ENCODE assay signal across 8 cellular contexts in genomic region chr12:48157889-48158370, GRCh38. TPM values are rescaled to one million over a fixed set of nuclear protein-coding genes. Genes with fewer than 3 reads are reported as not detected.
DNase-seq lines count a peak whose midpoint lies in the region; ATAC-seq and TF ChIP-seq lines count a peak whose summit lies in the region.

No MANE protein-coding gene starts in this region.

- TF ChIP-seq CTCF in CD8-positive, alpha-beta T cell (IDR thresholded peaks at IDR 0.05): peak; percentile 22
- TF ChIP-seq CTCF in KMS-11 (conservative IDR thresholded peaks at IDR 0.05; ENCODE audit: low read depth, low read length) (no peak), neural progenitor cell (IDR thresholded peaks at IDR 0.05) (no peak)

- H3K9me3 Mint-ChIP-seq in CD8-positive, alpha-beta T cell: no peaks in the 10 kb centered on the region
- H3K9me3 Mint-ChIP-seq in neural progenitor cell: no peaks in the 10 kb centered on the region

- H4K20me1 ChIP-seq in KMS-11 (ENCODE audit: insufficient read depth) (no peaks in the 10 kb centered on the region), neural progenitor cell (ENCODE audit: low read depth) (no peaks in the 10 kb centered on the region)

- H3K4me1 ChIP-seq in CD8-positive, alpha-beta T cell (ENCODE audit: insufficient read depth, low read length): peaks cover 15% of the 10 kb centered on the region
- H3K4me1 ChIP-seq in KMS-11 (ENCODE audit: low read depth, poor library complexity, severe bottlenecking): peaks cover 42% of the 10 kb centered on the region
- H3K4me1 ChIP-seq in neural progenitor cell: peaks cover 5% of the 10 kb centered on the region

- no peaks in the 10 kb centered on the region for H3K27me3 ChIP-seq in CD8-positive, alpha-beta T cell (ENCODE audit: insufficient read depth, low read length)
- H3K27me3 ChIP-seq in KMS-11 (ENCODE audit: insufficient read depth, low read depth) (no peaks in the 10 kb centered on the region), neural progenitor cell (no peaks in the 10 kb centered on the region)

- H3K27ac Mint-ChIP-seq in CD8-positive, alpha-beta T cell: peak overlapping the region; percentile 99
- peak overlapping the region; percentile 98 for H3K27ac Mint-ChIP-seq in neural progenitor cell

- peak in 1 of 7 experiments; percentile 26 for DNase-seq in CD8-positive, alpha-beta T cell
- DNase-seq in central memory CD4-positive, alpha-beta T cell: peak; percentile 5
- DNase-seq in neural progenitor cell (ENCODE audit: low spot score) (no peak), NCI-H524 treated with DMSO at 0.1 percent for 48 hours (lab: John Stamatoyannopoulos, UW) (no peak), NOMO-1 treated with DMSO at 0.1 percent for 48 hours (lab: John Stamatoyannopoulos, UW; ENCODE audit: unreplicated experiment) (no peak)

- CTCF ChIA-PET in CD8-positive, alpha-beta T cell (lab: Charles Lee): interaction anchor here (0.8 to 1.7 kb wide), 9 partner anchors 9 to 53 kb away, joined by 3 to 6 read pairs (median 3); partner anchors contain the start of genes CCDC184 and SENP1

- H3K4me2 ChIP-seq in KMS-11: peak overlapping the region; percentile 73
- H3K4me2 ChIP-seq in neural progenitor cell: peak overlapping the region; percentile 82

- peaks cover 44% of the 10 kb centered on the region for H3K4me1 Mint-ChIP-seq in CD8-positive, alpha-beta T cell (ENCODE audit: low read depth)
- H3K4me1 Mint-ChIP-seq in neural progenitor cell: peaks cover 17% of the 10 kb centered on the region

- peaks cover 38% of the 10 kb centered on the region for H3K79me2 ChIP-seq in KMS-11 (ENCODE audit: insufficient read depth, low read depth)
- no peaks in the 10 kb centered on the region for H3K79me2 ChIP-seq in neural progenitor cell (ENCODE audit: low read depth)

- H2AFZ ChIP-seq in KMS-11 (ENCODE audit: low read depth) (peak overlapping the region; percentile 82), neural progenitor cell (replicated peaks) (peak overlapping the region; percentile 94)

- H3K27ac ChIP-seq in CD8-positive, alpha-beta T cell (ENCODE audit: low read depth, low read length): peak overlapping the region; percentile 87
- H3K27ac ChIP-seq in KMS-11 (peak overlapping the region; percentile 48), neural progenitor cell (no peak overlapping the region)

- H3K9ac ChIP-seq in KMS-11: no peak overlapping the region; the same call in 1 of the 2 replicates
- no peak overlapping the region for H3K9ac ChIP-seq in neural progenitor cell

- no peaks in the 10 kb centered on the region for H3K27me3 Mint-ChIP-seq in CD8-positive, alpha-beta T cell (ENCODE audit: low read depth)
- peaks cover 3% of the 10 kb centered on the region for H3K27me3 Mint-ChIP-seq in neural progenitor cell (ENCODE audit: insufficient read depth, low read depth)

- H3K4me3 Mint-ChIP-seq in CD8-positive, alpha-beta T cell: peak overlapping the region; percentile 98
- H3K4me3 Mint-ChIP-seq in neural progenitor cell: peak overlapping the region; percentile 95

- no peak for ATAC-seq in CD8-positive, alpha-beta T cell
- ATAC-seq in GM18861 (IDR thresholded peaks at IDR 0.05; ENCODE audit: unreplicated experiment): no peak
- no peak for ATAC-seq in HG03135 (IDR thresholded peaks at IDR 0.05; ENCODE audit: unreplicated experiment)

- H3K36me3 Mint-ChIP-seq in CD8-positive, alpha-beta T cell: peaks cover 19% of the 10 kb centered on the region
- peaks cover 2% of the 10 kb centered on the region for H3K36me3 Mint-ChIP-seq in neural progenitor cell

- peak overlapping the region; percentile 97 for H3K4me3 ChIP-seq in CD8-positive, alpha-beta T cell (ENCODE audit: low read depth, low read length)
- H3K4me3 ChIP-seq in KMS-11 (IDR thresholded peaks at IDR 0.05; ENCODE audit: insufficient read depth, low read depth, low read length) (no peak overlapping the region), neural progenitor cell (peak overlapping the region; percentile 69)

- POLR2A ChIA-PET in CD8-positive, alpha-beta T cell (lab: Charles Lee): interaction anchor here (0.6 to 2.6 kb wide), 12 partner anchors 10 to 694 kb away, joined by 3 to 29 read pairs (median 4); partner anchors contain the start of genes CCDC184, DDX23 and SENP1

- H3K36me3 ChIP-seq in CD8-positive, alpha-beta T cell (ENCODE audit: insufficient read depth, low read length): no peaks in the 10 kb centered on the region
- H3K36me3 ChIP-seq in KMS-11 (ENCODE audit: insufficient read depth) (0 out of 2 replicates have a peak, but pooled peaks cover 4% of the 10 kb centered on the region), neural progenitor cell (no peaks in the 10 kb centered on the region)

- intact Hi-C loops in CD8-positive, alpha-beta T cell (cut with DNase I, micrococcal nuclease): loop anchor here (1.0 to 5.0 kb wide), 10 partner anchors 25 to 559 kb away; partner anchors contain the start of genes CCDC184 (in 2 of the 2), SENP1 (in 2 of the 2), CCNT1 (in 1 of the 2) and TMEM106C (in 1 of the 2)

- peaks cover 14% of the 10 kb centered on the region for H3F3A ChIP-seq in neural progenitor cell (ENCODE audit: low read depth)

- no peaks in the 10 kb centered on the region for H3K9me3 ChIP-seq in CD8-positive, alpha-beta T cell (ENCODE audit: low read length)
- no peaks in the 10 kb centered on the region for H3K9me3 ChIP-seq in neural progenitor cell (ENCODE audit: low read depth)

RNA-seq across cellular contexts. Expression of gene ASB8, which starts 0.6 kb away (rescaled TPM):
- 10 to 100 TPM; 54.7 to 55.6 TPM for total RNA-seq in CD8-positive, alpha-beta T cell
- total RNA-seq in neural progenitor cell (ENCODE audit: low replicate concordance): 4.2 and 5.9 TPM in 2 replicates

RNA-seq across cellular contexts. Expression of gene CCDC184, which starts 25.5 kb away (rescaled TPM):
- total RNA-seq in CD8-positive, alpha-beta T cell: 1 to 10 TPM in 1 of 2 experiments, under 1 TPM in 1; 0.90 to 1.3 TPM
- total RNA-seq in neural progenitor cell (ENCODE audit: low replicate concordance): 0.28 and 1.1 TPM in 2 replicates

RNA-seq across cellular contexts. Expression of gene PFKM, which starts 38.8 kb away (rescaled TPM):
- total RNA-seq in CD8-positive, alpha-beta T cell: 1 to 10 TPM; 6.0 to 6.9 TPM
- 128 and 161 TPM in 2 replicates for total RNA-seq in neural progenitor cell (ENCODE audit: low replicate concordance)

RNA-seq across cellular contexts. Expression of gene OR10AD1, which starts 45.2 kb away (rescaled TPM):
- not detected for total RNA-seq in CD8-positive, alpha-beta T cell
- total RNA-seq in neural progenitor cell (ENCODE audit: low replicate concordance): not detected in 2 replicates

RNA-seq across cellular contexts. Expression of gene SENP1, which starts 52.1 kb away (rescaled TPM):
- 10 to 100 TPM; 24.4 to 24.6 TPM for total RNA-seq in CD8-positive, alpha-beta T cell
- total RNA-seq in neural progenitor cell (ENCODE audit: low replicate concordance): 37.6 and 89.9 TPM in 2 replicates

Comparison
In these comparisons a context has a peak if more than half of its experiments do, and no peak if none do; other contexts are left out.
1. RNA of gene PFKM, which starts 38.8 kb away (total RNA-seq): 128 to 161 TPM in neural progenitor cell; 6.0 to 6.9 TPM in CD8-positive, alpha-beta T cell; every median in the first group is over 10 times any median in the second.